8 cellular contexts compared by ENCODE assay signal in the genomic region with DNA sequence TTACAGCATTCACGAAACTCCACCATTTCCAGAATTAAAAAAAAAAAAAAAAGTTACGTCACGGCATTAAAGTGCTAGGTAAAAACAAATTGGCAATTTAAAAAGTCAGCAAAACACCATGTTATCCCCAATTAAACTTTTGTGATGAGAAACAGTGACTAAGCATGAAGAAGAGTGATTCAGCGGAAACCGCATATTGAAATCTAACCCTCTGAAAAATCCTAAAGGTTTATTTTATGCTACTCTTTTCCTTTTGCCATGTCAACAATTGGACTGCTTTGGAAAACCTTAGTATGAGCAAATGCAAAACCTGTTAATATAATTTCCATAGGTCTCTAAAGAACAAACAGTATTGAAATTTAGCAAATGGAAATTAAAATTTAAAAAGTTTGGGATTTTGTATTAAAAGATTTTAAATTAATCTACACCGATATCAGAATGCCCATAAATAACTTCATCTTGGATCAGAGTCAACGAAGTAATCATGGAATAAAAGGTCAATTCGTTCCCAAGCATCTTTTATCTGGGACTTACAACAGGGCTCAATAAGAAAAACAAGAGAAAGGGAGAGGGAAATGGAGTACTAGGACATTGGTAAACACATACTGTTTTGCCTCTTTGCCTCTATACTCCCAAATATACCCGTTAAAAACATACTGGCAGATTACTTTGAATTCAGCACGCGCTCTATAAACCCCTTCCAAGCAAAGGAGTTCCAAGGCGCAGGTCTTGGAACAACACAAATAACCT. TPM values are rescaled to one million over a fixed set of nuclear protein-coding genes. Genes with fewer than 3 reads are reported as not detected.
DNase-seq lines count a peak whose midpoint lies in the region; ATAC-seq and TF ChIP-seq lines count a peak whose summit lies in the region.

No MANE protein-coding gene starts in this region.

- H3K18ac ChIP-seq in mesenchymal stem cell (ENCODE audit: low read depth in 1 of 2, low read length in 2 of 2): peak overlapping the region; percentile 39 to 98

- peaks cover 54% of the 10 kb centered on the region for H3K79me2 ChIP-seq in OCI-LY1 (ENCODE audit: insufficient read depth, low read length)

- no peak overlapping the region for H2AK5ac ChIP-seq in mesenchymal stem cell (ENCODE audit: low read length, severe bottlenecking)

- TF ChIP-seq POLR2A in vagina (IDR thresholded peaks at IDR 0.05): no peak

- H3K36me3 ChIP-seq in BLaER1 treated with 17β-estradiol and CSF1 and Interleukin-3, amounts not matched to agents 10 nM and 100 nM: peaks cover 0 to 16% (median 3%) of the 10 kb centered on the region in 11 experiments; a peak in 9 of 22 replicates
- no peaks in the 10 kb centered on the region; the same call in 1 of the 2 replicates for H3K36me3 ChIP-seq in OCI-LY1 (ENCODE audit: insufficient read depth, low read length)
- peaks cover 0 to 3% of the 10 kb centered on the region in 2 experiments for H3K36me3 ChIP-seq in mesenchymal stem cell (ENCODE audit: control insufficient read depth in 1 of 2, insufficient read depth in 2 of 2, low read depth in 1 of 2, low read length in 2 of 2)
- H3K36me3 ChIP-seq in vagina: no peaks in the 10 kb centered on the region

- H3K79me1 ChIP-seq in mesenchymal stem cell (replicated peaks; ENCODE audit: low read length, poor library complexity, severe bottlenecking): peaks cover 7% of the 10 kb centered on the region

- peak; percentile 0 for ATAC-seq in GM21717 (IDR thresholded peaks at IDR 0.05; ENCODE audit: unreplicated experiment)
- no peak for ATAC-seq in GM19351 (IDR thresholded peaks at IDR 0.05; ENCODE audit: unreplicated experiment)
- no peak for ATAC-seq in GM18519 (IDR thresholded peaks at IDR 0.05; ENCODE audit: low FRiP score, unreplicated experiment)

- H3K9me3 ChIP-seq in BLaER1 treated with 17β-estradiol and CSF1 and Interleukin-3, amounts not matched to agents 10 nM and 100 nM (replicated peaks in 1 of 11): peaks cover 0 to 11% (median 0%) of the 10 kb centered on the region in 11 experiments; a peak in 5 of 22 replicates
- H3K9me3 ChIP-seq in OCI-LY1 (ENCODE audit: low read length) (no peaks in the 10 kb centered on the region), mesenchymal stem cell (ENCODE audit: control insufficient read depth, low read length) (no peaks in the 10 kb centered on the region), vagina (no peaks in the 10 kb centered on the region)

- H4K8ac ChIP-seq in mesenchymal stem cell (ENCODE audit: low read length): no peak overlapping the region

- peak overlapping the region; percentile 72 to 99 (median 90) for H3K4me3 ChIP-seq in BLaER1 treated with 17β-estradiol and CSF1 and Interleukin-3, amounts not matched to agents 10 nM and 100 nM
- H3K4me3 ChIP-seq in OCI-LY1 (ENCODE audit: low read depth, low read length, poor library complexity, severe bottlenecking) (peak overlapping the region; percentile 91), choroid plexus epithelial cell (ENCODE audit: low read depth, low read length) (peak overlapping the region; percentile 82), mesenchymal stem cell (ENCODE audit: insufficient read depth in 1 of 2, low read depth in 1 of 2, low read length in 2 of 2) (peak overlapping the region in 1 of 2 experiments; percentile 93), vagina (peak overlapping the region; percentile 60)

- H3K4me1 ChIP-seq in BLaER1 treated with 17β-estradiol and CSF1 and Interleukin-3, amounts not matched to agents 10 nM and 100 nM: peaks cover 7 to 52% (median 36%) of the 10 kb centered on the region in 10 experiments; a peak in 18 of 20 replicates
- H3K4me1 ChIP-seq in OCI-LY1 (ENCODE audit: insufficient read depth, low read length, severe bottlenecking) (peaks cover 56% of the 10 kb centered on the region), mesenchymal stem cell (ENCODE audit: control insufficient read depth, insufficient read depth, low read depth, low read length) (peaks cover 4% of the 10 kb centered on the region), vagina (peaks cover 57% of the 10 kb centered on the region)

- no peak overlapping the region for H2BK12ac ChIP-seq in mesenchymal stem cell (ENCODE audit: low read length in 2 of 2)

- intact Hi-C loops in vagina (cut with DNase I): loop anchor here (10.0 kb wide), 1 partner anchor 79 kb away; a partner anchor contains a TSS

- H2AFZ ChIP-seq in OCI-LY1 (ENCODE audit: low read length): no peak overlapping the region
- peak overlapping the region; percentile 77 for H2AFZ ChIP-seq in mesenchymal stem cell (ENCODE audit: low read depth, low read length)

- TF ChIP-seq CTCF in OCI-LY1 (IDR thresholded peaks at IDR 0.05; ENCODE audit: low read length) (no peak), choroid plexus epithelial cell (conservative IDR thresholded peaks at IDR 0.05; ENCODE audit: low read depth, low read length) (no peak), vagina (IDR thresholded peaks at IDR 0.05) (no peak)

- no peak overlapping the region for H2BK5ac ChIP-seq in mesenchymal stem cell (ENCODE audit: low read depth, low read length, poor library complexity, severe bottlenecking)

- no peaks in the 10 kb centered on the region for H3K27me3 ChIP-seq in BLaER1 treated with 17β-estradiol and CSF1 and Interleukin-3, amounts not matched to agents 10 nM and 100 nM
- H3K27me3 ChIP-seq in OCI-LY1 (ENCODE audit: insufficient read depth, low read length): no peaks in the 10 kb centered on the region
- H3K27me3 ChIP-seq in mesenchymal stem cell (ENCODE audit: control insufficient read depth in 1 of 2, insufficient read depth in 1 of 2, low read length in 2 of 2): no peaks in the 10 kb centered on the region
- H3K27me3 ChIP-seq in vagina: no peaks in the 10 kb centered on the region

- DNase-seq in choroid plexus epithelial cell (ENCODE audit: low read depth) (peak; percentile 70), mesenchymal stem cell (peak; percentile 69), vagina (ENCODE audit: extremely low spot score in 2 of 2) (no peak)

- no peak overlapping the region for H2BK120ac ChIP-seq in mesenchymal stem cell (ENCODE audit: low read depth, low read length)

- H3K9me2 ChIP-seq in OCI-LY1 (ENCODE audit: low read depth, low read length): no peaks in the 10 kb centered on the region

- peaks cover 10 to 53% (median 40%) of the 10 kb centered on the region in 11 experiments; a peak in 18 of 22 replicates for H4K20me1 ChIP-seq in BLaER1 treated with 17β-estradiol and CSF1 and Interleukin-3, amounts not matched to agents 10 nM and 100 nM
- H4K20me1 ChIP-seq in OCI-LY1 (ENCODE audit: insufficient read depth, low read length): no peaks in the 10 kb centered on the region

- H3K4ac ChIP-seq in mesenchymal stem cell (ENCODE audit: low read depth in 1 of 2, low read length in 2 of 2): peak overlapping the region in 1 of 2 experiments; percentile 15

- WGBS in mesenchymal stem cell: 0% methylated on average over 8 of the region's 12 CpGs

- H4K91ac ChIP-seq in mesenchymal stem cell (ENCODE audit: low read length): no peak overlapping the region

- no peak overlapping the region for H3K14ac ChIP-seq in mesenchymal stem cell (ENCODE audit: low read length in 2 of 2)

- peak overlapping the region; percentile 73 to 93 (median 82) for H3K4me2 ChIP-seq in BLaER1 treated with 17β-estradiol and CSF1 and Interleukin-3, amounts not matched to agents 10 nM and 100 nM
- H3K4me2 ChIP-seq in OCI-LY1 (ENCODE audit: low read length) (peak overlapping the region; percentile 71), mesenchymal stem cell (ENCODE audit: low read length, poor library complexity, severe bottlenecking) (peak overlapping the region; percentile 79)

- H2BK15ac ChIP-seq in mesenchymal stem cell (ENCODE audit: low read depth, poor library complexity, severe bottlenecking): no peak overlapping the region

- H3K27ac ChIP-seq in BLaER1 treated with 17β-estradiol and CSF1 and Interleukin-3, amounts not matched to agents 10 nM and 100 nM: peak overlapping the region; percentile 93 to 100 (median 97)
- peak overlapping the region; percentile 67 for H3K27ac ChIP-seq in OCI-LY1 (ENCODE audit: low read depth, low read length, poor library complexity, severe bottlenecking)
- H3K27ac ChIP-seq in mesenchymal stem cell (ENCODE audit: low read length, poor library complexity, severe bottlenecking): peak overlapping the region; percentile 33
- peak overlapping the region; percentile 83 for H3K27ac ChIP-seq in vagina

- H3F3A ChIP-seq in OCI-LY1 (ENCODE audit: insufficient read depth, low read length): no peaks in the 10 kb centered on the region

- H3K9ac ChIP-seq in BLaER1 treated with 17β-estradiol and CSF1 and Interleukin-3, amounts not matched to agents 10 nM and 100 nM: peak overlapping the region; percentile 91 to 100 (median 99)
- H3K9ac ChIP-seq in OCI-LY1 (ENCODE audit: low read length): peak overlapping the region; percentile 81
- peak overlapping the region; percentile 96 for H3K9ac ChIP-seq in mesenchymal stem cell (ENCODE audit: low read length)

- H3K23ac ChIP-seq in mesenchymal stem cell (ENCODE audit: low read length in 2 of 2): no peak overlapping the region

RNA-seq across cellular contexts. Expression of a gene that starts 1.1 kb away (rescaled TPM):
- 4.9 TPM for polyA plus RNA-seq in mesenchymal stem cell (2013, experiment 1 of 2)
- 5.1 TPM for polyA plus RNA-seq in mesenchymal stem cell (2013, experiment 2 of 2)
- total RNA-seq in vagina: 9.1 TPM

Comparison
In these comparisons a context has a peak if more than half of its experiments do, and no peak if none do; other contexts are left out.
1. H3K27ac ChIP-seq: peak in every context shown above with its lines; median percentile 97 in BLaER1 treated with 17β-estradiol and CSF1 and Interleukin-3, amounts not matched to agents 10 nM and 100 nM; 83 in vagina; 67 in OCI-LY1; 33 in mesenchymal stem cell.
2. DNase-seq: peak in choroid plexus epithelial cell (single experiment) and mesenchymal stem cell (single experiment); none in vagina (0 of 2).
3. Peak in every context shown above with its lines, with median percentiles within 50 percentile points of each other: H3K4me2 ChIP-seq and H3K9ac ChIP-seq.